ENCODE assay signal across 19 cellular contexts in the genomic region with DNA sequence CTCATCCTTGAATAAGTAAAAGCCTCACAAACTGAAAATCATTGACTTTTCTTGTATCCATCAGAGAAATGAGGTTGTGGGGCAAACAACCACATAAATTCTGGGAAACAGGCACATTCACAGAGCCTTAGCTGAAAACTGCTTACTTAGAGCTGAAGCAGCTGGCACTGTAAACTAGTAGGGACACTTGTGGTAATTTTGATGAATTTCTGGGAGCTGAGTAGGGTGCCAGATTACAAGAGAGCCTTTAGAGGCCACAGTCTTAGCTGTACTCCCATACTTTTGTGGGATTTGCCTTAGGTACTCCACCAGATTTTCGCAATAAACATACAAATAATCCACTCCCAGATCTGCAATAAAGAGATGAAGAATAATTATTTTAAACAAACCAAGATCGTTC.
DNase-seq lines count a peak whose midpoint lies in the region; ATAC-seq and TF ChIP-seq lines count a peak whose summit lies in the region.
"Had no signal": no experiment of that assay in that cellular context is flagged by ENCODE, and none has a peak within 500 bp of the region (broad histone marks: within the 10 kb centered on the region; RNA-seq: fewer than 3 reads in every experiment).

No MANE protein-coding gene starts in this region.

- intact Hi-C loops in esophagus muscularis mucosa (cut with DNase I), result no loop called here
- intact Hi-C loops in naive thymus-derived CD4-positive, alpha-beta T cell (cut with micrococcal nuclease), result no loop called here

- TF ChIP-seq CTCF in esophagus muscularis mucosa (IDR thresholded peaks at IDR 0.05), result no peak

- no peaks in the 10 kb centered on the region for H3K4me1 Mint-ChIP-seq in naive thymus-derived CD4-positive, alpha-beta T cell

- WGBS in esophagus muscularis mucosa, result 80% methylated on average over 2 of the region's 2 CpGs

- H3K4me3 ChIP-seq in Karpas-422 (ENCODE audit: low read length) (no peak overlapping the region), esophagus muscularis mucosa (no peak overlapping the region)
- H3K4me3 ChIP-seq in naive thymus-derived CD4-positive, alpha-beta T cell (ENCODE audit: low read length), result no peak overlapping the region
- H3K4me3 ChIP-seq: BLaER1 treated with 17β-estradiol and CSF1 and Interleukin-3, amounts not matched to agents 10 nM and 100 nM; SJCRH30 had no signal

- peaks cover 0 to 5% (median 0%) of the 10 kb centered on the region in 5 donors for H3K27me3 Mint-ChIP-seq in naive thymus-derived CD4-positive, alpha-beta T cell

- H3K9me3 Mint-ChIP-seq in naive thymus-derived CD4-positive, alpha-beta T cell, result peaks cover 0 to 7% (median 0%) of the 10 kb centered on the region in 11 donors
- H3K9me3 Mint-ChIP-seq: CD8-positive, alpha-beta T cell had no signal

- H3K4me2 ChIP-seq in Karpas-422 (ENCODE audit: low read depth, low read length, poor library complexity, severe bottlenecking), result no peak overlapping the region
- H3K4me2 ChIP-seq: BLaER1 treated with 17β-estradiol and CSF1 and Interleukin-3, amounts not matched to agents 10 nM and 100 nM; KMS-11 had no signal

- DNase-seq in DMS 273 (lab: John Stamatoyannopoulos, UW; ENCODE audit: unreplicated experiment) (peak; percentile 6), DMS 273 treated with DMSO at 0.1 percent for 48 hours (lab: John Stamatoyannopoulos, UW) (no peak), amniotic epithelial cell (ENCODE audit: low read depth) (peak; percentile 69), myocyte (ENCODE audit: low read depth) (peak; percentile 77), islet precursor cell (no peak), Karpas-422 (no peak), esophagus muscularis mucosa (ENCODE audit: extremely low spot score) (no peak)
- no peak for DNase-seq in naive thymus-derived CD4-positive, alpha-beta T cell
- DNase-seq: ACHN; CD8-positive, alpha-beta T cell; GOT3; NCI-H1417; NCI-H1694 treated with DMSO at 0.1 percent for 48 hours; NCI-H748 treated with DMSO at 0.1 percent for 48 hours had no signal

- TF ChIP-seq EP300 in esophagus muscularis mucosa (IDR thresholded peaks at IDR 0.05), result no peak

- H3K36me3 ChIP-seq in Karpas-422 (ENCODE audit: insufficient read depth, low read length), result no peaks in the 10 kb centered on the region
- no peaks in the 10 kb centered on the region for H3K36me3 ChIP-seq in esophagus muscularis mucosa
- no peaks in the 10 kb centered on the region for H3K36me3 ChIP-seq in naive thymus-derived CD4-positive, alpha-beta T cell (ENCODE audit: control insufficient read depth in 2 of 3, insufficient read depth in 3 of 3, low read length in 3 of 3)
- H3K36me3 ChIP-seq: BLaER1 treated with 17β-estradiol and CSF1 and Interleukin-3, amounts not matched to agents 10 nM and 100 nM; SJCRH30 had no signal

- CTCF ChIA-PET in naive thymus-derived CD4-positive, alpha-beta T cell (lab: Charles Lee), result no interaction called here

- TF ChIP-seq POLR2A in esophagus muscularis mucosa (IDR thresholded peaks at IDR 0.05; ENCODE audit: low read depth), result no peak

- H3K9me2 ChIP-seq in Karpas-422 (replicated peaks; ENCODE audit: insufficient read depth, low read length), result no peaks in the 10 kb centered on the region

- no peaks in the 10 kb centered on the region for H3K36me3 Mint-ChIP-seq in naive thymus-derived CD4-positive, alpha-beta T cell
- H3K36me3 Mint-ChIP-seq: CD8-positive, alpha-beta T cell had no signal

- no peaks in the 10 kb centered on the region for H3K4me1 ChIP-seq in Karpas-422 (ENCODE audit: low read length)
- H3K4me1 ChIP-seq in esophagus muscularis mucosa, result no peaks in the 10 kb centered on the region
- H3K4me1 ChIP-seq in naive thymus-derived CD4-positive, alpha-beta T cell (ENCODE audit: control insufficient read depth in 2 of 2, insufficient read depth in 2 of 2, low read length in 2 of 2), result no peaks in the 10 kb centered on the region
- H3K4me1 ChIP-seq: BLaER1 treated with 17β-estradiol and CSF1 and Interleukin-3, amounts not matched to agents 10 nM and 100 nM; SJCRH30 had no signal

- no peak overlapping the region for H3K27ac Mint-ChIP-seq in naive thymus-derived CD4-positive, alpha-beta T cell
- H3K27ac Mint-ChIP-seq: CD8-positive, alpha-beta T cell had no signal

- H4K20me1 ChIP-seq in Karpas-422 (ENCODE audit: insufficient read depth, low read depth, low read length), result no peaks in the 10 kb centered on the region
- H4K20me1 ChIP-seq: BLaER1 treated with 17β-estradiol and CSF1 and Interleukin-3, amounts not matched to agents 10 nM and 100 nM had no signal

- H2AFZ ChIP-seq in Karpas-422 (ENCODE audit: low read length), result no peak overlapping the region

- no peak overlapping the region for H3K9ac ChIP-seq in Karpas-422 (ENCODE audit: low read length)
- H3K9ac ChIP-seq: BLaER1 treated with 17β-estradiol and CSF1 and Interleukin-3, amounts not matched to agents 10 nM and 100 nM; KMS-11 had no signal

- ATAC-seq in naive thymus-derived CD4-positive, alpha-beta T cell, result no peak
- ATAC-seq: CD8-positive, alpha-beta T cell; HCT116 had no signal

- no peak overlapping the region for H3K27ac ChIP-seq in Karpas-422 (ENCODE audit: low read length)
- H3K27ac ChIP-seq in esophagus muscularis mucosa (replicated peaks in 1 of 4), result no peak overlapping the region
- H3K27ac ChIP-seq in naive thymus-derived CD4-positive, alpha-beta T cell (ENCODE audit: low read depth, low read length), result no peak overlapping the region
- H3K27ac ChIP-seq: 22Rv1; BLaER1 treated with 17β-estradiol and CSF1 and Interleukin-3, amounts not matched to agents 10 nM and 100 nM; KMS-11; SJCRH30 had no signal

- H3K4me3 Mint-ChIP-seq in naive thymus-derived CD4-positive, alpha-beta T cell, result no peak overlapping the region
- H3K4me3 Mint-ChIP-seq: CD8-positive, alpha-beta T cell had no signal

- H3K27me3 ChIP-seq in Karpas-422 (ENCODE audit: low read length) (no peaks in the 10 kb centered on the region), esophagus muscularis mucosa (no peaks in the 10 kb centered on the region)
- no peaks in the 10 kb centered on the region for H3K27me3 ChIP-seq in naive thymus-derived CD4-positive, alpha-beta T cell (ENCODE audit: control insufficient read depth in 2 of 2, insufficient read depth in 2 of 2, low read length in 2 of 2)
- H3K27me3 ChIP-seq: BLaER1 treated with 17β-estradiol and CSF1 and Interleukin-3, amounts not matched to agents 10 nM and 100 nM; SJCRH30 had no signal

- peaks cover 15% of the 10 kb centered on the region for H3K9me3 ChIP-seq in Karpas-422 (ENCODE audit: low read length)
- H3K9me3 ChIP-seq in esophagus muscularis mucosa, result no peaks in the 10 kb centered on the region
- no peaks in the 10 kb centered on the region for H3K9me3 ChIP-seq in naive thymus-derived CD4-positive, alpha-beta T cell (ENCODE audit: control insufficient read depth in 2 of 3, low read length in 3 of 3)
- H3K9me3 ChIP-seq: SJCRH30 had no signal

- POLR2A ChIA-PET in naive thymus-derived CD4-positive, alpha-beta T cell (lab: Charles Lee), result no interaction called here

- H3K79me2 ChIP-seq in Karpas-422 (ENCODE audit: low read length), result no peaks in the 10 kb centered on the region

Comparison
In these comparisons a context has a peak if more than half of its experiments do, and no peak if none do; other contexts are left out.
1. DNase-seq: peak in DMS 273 (single experiment), amniotic epithelial cell (single experiment) and myocyte (single experiment); none in DMS 273 treated with DMSO at 0.1 percent for 48 hours (single experiment), islet precursor cell (single experiment), Karpas-422 (single experiment), esophagus muscularis mucosa (single experiment) and naive thymus-derived CD4-positive, alpha-beta T cell (0 of 9).